ENCODE assay signal across 8 cellular contexts in the genomic region with DNA sequence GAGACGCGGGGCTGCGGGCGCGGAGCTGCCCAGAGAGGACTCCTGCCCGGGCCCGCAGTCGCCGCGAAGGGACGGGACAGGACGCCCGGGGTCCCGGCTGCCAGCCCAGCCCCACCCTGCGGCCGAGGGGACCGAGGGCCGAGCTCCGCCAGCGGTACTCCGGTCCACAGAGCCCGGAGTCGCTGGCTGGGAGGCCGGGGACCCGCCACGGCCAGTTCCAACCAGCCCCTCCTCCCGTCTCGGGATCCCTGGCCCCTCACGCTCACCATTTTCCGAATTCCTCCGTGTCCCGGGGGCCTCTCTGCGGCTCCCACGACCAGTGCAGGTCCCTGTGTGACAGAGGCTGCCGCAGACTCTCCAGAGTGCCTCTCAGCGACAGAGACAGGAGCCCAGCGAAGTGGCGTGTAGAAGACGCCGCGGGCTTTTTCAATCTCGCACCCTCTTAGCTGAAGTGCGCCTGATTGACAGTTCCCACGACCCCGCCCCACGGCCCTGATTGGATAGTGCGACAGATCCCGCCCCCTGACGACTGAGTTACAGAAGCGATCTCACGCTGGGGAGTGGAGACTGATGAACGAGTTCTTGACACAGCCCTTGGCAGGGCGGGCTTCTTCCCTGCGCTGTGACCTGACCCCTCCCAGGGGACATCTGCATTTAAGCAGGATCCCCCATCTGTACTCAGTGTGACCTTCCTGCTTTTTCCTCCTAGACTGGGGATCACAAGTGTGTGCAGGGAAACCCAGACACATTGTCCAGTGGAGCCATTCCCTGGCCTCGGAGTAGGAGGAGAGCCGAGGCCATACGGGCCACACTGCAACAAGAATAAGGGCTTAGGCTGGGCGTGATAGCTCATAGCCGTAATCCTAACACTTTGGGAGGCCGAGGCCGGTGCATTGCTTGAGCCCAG. TPM values are rescaled to one million over a fixed set of nuclear protein-coding genes. Genes with fewer than 3 reads are reported as not detected.
A peak's percentile ranks its signal among the peaks of the same experiment; 100 is the strongest.
DNase-seq lines count a peak whose midpoint lies in the region; ATAC-seq and TF ChIP-seq lines count a peak whose summit lies in the region.

No MANE protein-coding gene starts in this region.

- H3K4me1 ChIP-seq in mammary epithelial cell (ENCODE audit: insufficient read depth, low read length): no peaks in the 10 kb centered on the region

- H3K4me3 ChIP-seq in WERI-Rb-1 (ENCODE audit: low read depth, low read length) (peak overlapping the region; percentile 93), mammary epithelial cell (replicated peaks in 1 of 3; ENCODE audit: insufficient read depth in 1 of 3, low read depth in 2 of 3, low read length in 3 of 3) (peak overlapping the region; percentile 59 to 77 (median 61)), skin epidermis (peak overlapping the region; percentile 48 to 81 (median 56))

- no peaks in the 10 kb centered on the region for H3K27me3 ChIP-seq in WERI-Rb-1 (ENCODE audit: insufficient read depth, low read depth, severe bottlenecking)
- no peaks in the 10 kb centered on the region for H3K27me3 ChIP-seq in mammary epithelial cell (ENCODE audit: insufficient read depth, low read length)

- dilution Hi-C loops in mammary epithelial cell (cut with HindIII; ENCODE audit: low sequenced_read_pairs): no loop called here

- H3K36me3 ChIP-seq in WERI-Rb-1 (peaks cover 11% of the 10 kb centered on the region), mammary epithelial cell (ENCODE audit: insufficient read depth, low read length) (no peaks in the 10 kb centered on the region)

- peak overlapping the region; percentile 81 for H3K4me2 ChIP-seq in mammary epithelial cell (ENCODE audit: insufficient read depth, low read depth, low read length)

- BruUV-seq in mammary epithelial cell (replicated peaks; lab: Mats Ljungman, UMichigan): TSS peak; percentile 58

- intact Hi-C loops in mammary epithelial cell (cut with micrococcal nuclease): loop anchor here (5.0 kb wide), 1 partner anchor 132 kb away; no protein-coding TSS in a partner anchor

- no peaks in the 10 kb centered on the region for H4K20me1 ChIP-seq in mammary epithelial cell (ENCODE audit: insufficient read depth, low read length)

- WGBS in mammary epithelial cell (ENCODE audit: low coverage, missing lambda C conversion rate): 14% methylated on average over 27 of the region's 61 CpGs

- no peaks in the 10 kb centered on the region for H3K79me2 ChIP-seq in mammary epithelial cell (ENCODE audit: insufficient read depth, low read length)

- TF ChIP-seq CTCF in WERI-Rb-1 (IDR thresholded peaks at IDR 0.05; ENCODE audit: low read depth, low read length): no peak
- no peak for TF ChIP-seq CTCF in mammary epithelial cell (conservative IDR thresholded peaks at IDR 0.05 in 1 of 2, IDR thresholded peaks at IDR 0.05 in 1 of 2; ENCODE audit: extremely low read depth in 1 of 2, insufficient read depth in 1 of 2, low read depth in 1 of 2, low read length in 2 of 2)

- in situ Hi-C loops in mammary epithelial cell (cut with MboI; ENCODE audit: low sequenced_read_pairs in 2 of 2): loop anchor here in 1 of 2 donors (10.0 kb wide), 1 partner anchor 90 kb away; no protein-coding TSS in a partner anchor

- H2AFZ ChIP-seq in mammary epithelial cell (ENCODE audit: low read depth, low read length): peak overlapping the region; percentile 90

- peak overlapping the region; percentile 10 for H3K9ac ChIP-seq in mammary epithelial cell (ENCODE audit: insufficient read depth, low read length)

- DNase-seq in GDM1 (lab: John Stamatoyannopoulos, UW) (peak; percentile 83), NCI-H2081 treated with DMSO at 0.1 percent for 48 hours (lab: John Stamatoyannopoulos, UW) (peak; percentile 83), WERI-Rb-1 (peak; percentile 99), mammary epithelial cell (peak; percentile 86), iPS-NIHi11 (ENCODE audit: low spot score) (peak; percentile 91)

- H3K9me3 ChIP-seq in WERI-Rb-1 (ENCODE audit: severe bottlenecking) (no peaks in the 10 kb centered on the region), mammary epithelial cell (replicated peaks; ENCODE audit: insufficient read depth, low read length) (peaks cover 6% of the 10 kb centered on the region)

- CTCF ChIA-PET in mammary epithelial cell (lab: Charles Lee; ENCODE audit: low non-redundant PET): no interaction called here

- ATAC-seq in HG02763 (IDR thresholded peaks at IDR 0.05; ENCODE audit: unreplicated experiment) (peak; percentile 82), HG02973 (IDR thresholded peaks at IDR 0.05; ENCODE audit: unreplicated experiment) (no peak)

- peak overlapping the region; percentile 90 for H3K27ac ChIP-seq in WERI-Rb-1
- H3K27ac ChIP-seq in mammary epithelial cell (ENCODE audit: insufficient read depth, low read depth, low read length): no peak overlapping the region
- peak overlapping the region in 16 of 21 experiments; percentile 15 to 83 (median 62) for H3K27ac ChIP-seq in skin epidermis

RNA-seq across cellular contexts. Expression of a gene that starts 44.0 kb away (rescaled TPM):
- total RNA-seq in mammary epithelial cell: 1 to 10 TPM; 2.8 to 9.5 TPM
- polyA plus RNA-seq in mammary epithelial cell: 2.4 TPM
- polyA minus RNA-seq in mammary epithelial cell: 9.7 TPM
